In the genomic region with DNA sequence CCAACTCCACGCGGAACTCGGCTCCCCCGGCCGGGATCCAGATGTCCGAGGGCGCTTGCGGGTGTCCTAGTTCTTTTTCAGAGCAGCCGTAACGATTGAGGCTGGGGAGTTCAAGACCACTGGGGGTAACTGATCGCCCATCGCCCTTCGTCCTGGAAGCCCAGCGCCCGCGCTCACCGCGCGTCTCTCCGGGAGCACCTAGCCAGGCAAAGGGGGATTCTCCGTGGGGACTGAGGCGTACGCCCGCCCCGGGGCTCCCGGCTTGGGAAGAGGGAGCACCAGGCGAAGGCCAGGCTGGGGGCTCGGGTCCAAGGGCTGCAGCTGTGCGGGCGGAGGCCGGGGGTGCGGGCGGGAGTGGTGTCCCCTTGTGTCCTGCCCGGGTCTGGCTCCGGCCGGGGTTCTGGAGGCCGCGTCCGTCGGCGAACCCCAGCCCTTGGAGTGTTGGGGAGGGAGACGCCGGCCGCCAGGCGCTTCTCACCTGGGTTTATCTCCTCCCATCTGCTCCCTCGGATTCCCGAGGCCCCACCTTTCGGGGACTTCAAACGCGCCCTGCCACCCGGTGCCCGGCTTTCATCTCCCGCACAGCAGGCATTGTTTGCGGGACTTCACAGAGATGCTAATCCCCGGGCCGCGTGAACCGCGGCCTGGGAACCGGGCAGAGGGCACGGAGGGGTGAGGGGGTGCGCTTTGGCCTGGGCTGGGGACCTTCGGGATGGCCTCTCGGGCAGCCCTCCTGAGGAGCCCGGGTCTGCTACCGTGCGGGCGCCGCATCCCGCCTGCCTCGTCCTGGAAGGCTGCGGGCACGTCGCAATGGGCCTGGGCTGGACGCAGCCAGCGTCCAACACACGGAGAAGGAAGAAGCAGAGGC, we compare ENCODE assay signal across 22 cellular contexts. TPM values are rescaled to one million over a fixed set of nuclear protein-coding genes. Genes with fewer than 3 reads are reported as not detected.
DNase-seq lines count a peak whose midpoint lies in the region; ATAC-seq and TF ChIP-seq lines count a peak whose summit lies in the region.
"Had no signal": no experiment of that assay in that cellular context is flagged by ENCODE, and none has a peak within 500 bp of the region (broad histone marks: within the 10 kb centered on the region; RNA-seq: fewer than 3 reads in every experiment).

No MANE protein-coding gene starts in this region.

- intact Hi-C loops in vagina (cut with DNase I): no loop called here

- no peak overlapping the region for H3K27ac Mint-ChIP-seq in natural killer cell treated with Interleukin-12 subunit alpha and Interleukin-12 subunit beta and Interleukin-15 and Interleukin-18, amount 100 ng/mL, for 72 hours
- H3K27ac Mint-ChIP-seq: activated CD4-positive, alpha-beta T cell treated with anti-CD3 and anti-CD28 coated beads, Interleukin-2, amount 10 ng/mL, durations not matched to agents 7 days and 5 days; activated T-helper 2 cell treated with anti-CD3 and anti-CD28 coated beads, Interferon-gamma antibody, Interleukin-2, Interleukin-4, amounts not matched to agents 10 μg/mL and 5 μg/mL and 100 μg/mL, durations not matched to agents 14 hours and 24 hours and 36 hours; T-helper 1 cell treated with Interleukin-12 subunit alpha and Interleukin-12 subunit beta and Interleukin-4 antibody, amounts not matched to agents 30 μg/mL and 1 μg/mL, for 36 hours had no signal

- no peaks in the 10 kb centered on the region for H3K9me3 ChIP-seq in SK-N-MC (ENCODE audit: low read depth, low read length)
- H3K9me3 ChIP-seq in iPS-20b (ENCODE audit: insufficient read depth, low read depth, low read length): no peaks in the 10 kb centered on the region; the same call in 1 of the 2 replicates
- no peaks in the 10 kb centered on the region for H3K9me3 ChIP-seq in vagina
- H3K9me3 ChIP-seq: body of pancreas had no signal

- DNase-seq in GM20000 (ENCODE audit: low spot score) (peak; percentile 38), SK-N-MC (ENCODE audit: low read depth, low spot score) (no peak), retina (peak; percentile 47), glomerular visceral epithelial cell (ENCODE audit: extremely low spot score) (no peak), vagina (ENCODE audit: extremely low spot score in 2 of 2) (no peak), NCI-H1105 (lab: John Stamatoyannopoulos, UW) (no peak)
- DNase-seq in natural killer cell treated with Interleukin-12 subunit alpha and Interleukin-12 subunit beta and Interleukin-15 and Interleukin-18, amount 100 ng/mL, for 72 hours (ENCODE audit: low spot score): no peak
- DNase-seq: activated CD4-positive, alpha-beta T cell treated with anti-CD3 and anti-CD28 coated beads, Interleukin-2, amount 10 ng/mL, durations not matched to agents 7 days and 5 days; body of pancreas; DMS79 treated with DMSO at 0.1 percent for 48 hours; glutamatergic neuron; NCI-H1417; NCI-H2171; NCI-H774; OCI-M1; Right ventricle myocardium superior had no signal

- H3K4me1 ChIP-seq in iPS-20b (ENCODE audit: insufficient read depth, low read length): peaks cover 40% of the 10 kb centered on the region
- peaks cover 30% of the 10 kb centered on the region for H3K4me1 ChIP-seq in vagina

- H3K27me3 ChIP-seq in iPS-20b (ENCODE audit: insufficient read depth, low read length) (peaks cover 100% of the 10 kb centered on the region), vagina (peaks cover 42% of the 10 kb centered on the region)

- peaks cover 0 to 7% of the 10 kb centered on the region in 2 donors for H3K4me1 Mint-ChIP-seq in natural killer cell treated with Interleukin-12 subunit alpha and Interleukin-12 subunit beta and Interleukin-15 and Interleukin-18, amount 100 ng/mL, for 72 hours (ENCODE audit: low read depth in 2 of 2)
- H3K4me1 Mint-ChIP-seq: activated CD4-positive, alpha-beta T cell treated with anti-CD3 and anti-CD28 coated beads, Interleukin-2, amount 10 ng/mL, durations not matched to agents 7 days and 5 days had no signal

- no peaks in the 10 kb centered on the region for H3K36me3 Mint-ChIP-seq in natural killer cell treated with Interleukin-12 subunit alpha and Interleukin-12 subunit beta and Interleukin-15 and Interleukin-18, amount 100 ng/mL, for 72 hours

- H3K4me3 Mint-ChIP-seq in natural killer cell treated with Interleukin-12 subunit alpha and Interleukin-12 subunit beta and Interleukin-15 and Interleukin-18, amount 100 ng/mL, for 72 hours: no peak overlapping the region
- H3K4me3 Mint-ChIP-seq: activated CD4-positive, alpha-beta T cell treated with anti-CD3 and anti-CD28 coated beads, Interleukin-2, amount 10 ng/mL, durations not matched to agents 7 days and 5 days; T-helper 1 cell treated with Interleukin-12 subunit alpha and Interleukin-12 subunit beta and Interleukin-4 antibody, amounts not matched to agents 30 μg/mL and 1 μg/mL, for 36 hours had no signal

- H3K27me3 Mint-ChIP-seq in natural killer cell treated with Interleukin-12 subunit alpha and Interleukin-12 subunit beta and Interleukin-15 and Interleukin-18, amount 100 ng/mL, for 72 hours: peaks cover 40 to 57% of the 10 kb centered on the region in 2 donors

- H3K9ac ChIP-seq in SK-N-MC (ENCODE audit: insufficient read length) (no peak overlapping the region), iPS-20b (ENCODE audit: low read depth, low read length) (no peak overlapping the region)

- H3K9me3 Mint-ChIP-seq in natural killer cell treated with Interleukin-12 subunit alpha and Interleukin-12 subunit beta and Interleukin-15 and Interleukin-18, amount 100 ng/mL, for 72 hours: no peaks in the 10 kb centered on the region
- H3K9me3 Mint-ChIP-seq: activated T-helper 2 cell treated with anti-CD3 and anti-CD28 coated beads, Interferon-gamma antibody, Interleukin-2, Interleukin-4, amounts not matched to agents 10 μg/mL and 5 μg/mL and 100 μg/mL, durations not matched to agents 14 hours and 24 hours and 36 hours; T-helper 1 cell treated with Interleukin-12 subunit alpha and Interleukin-12 subunit beta and Interleukin-4 antibody, amounts not matched to agents 30 μg/mL and 1 μg/mL, for 36 hours had no signal

- no peak for TF ChIP-seq CTCF in GM20000 (IDR thresholded peaks at IDR 0.05; ENCODE audit: extremely low read depth, missing control alignments)
- TF ChIP-seq CTCF in vagina (IDR thresholded peaks at IDR 0.05): no peak

- TF ChIP-seq POLR2A in vagina (IDR thresholded peaks at IDR 0.05): no peak

- H3K4me3 ChIP-seq in SK-N-MC: peak overlapping the region; percentile 71
- peak overlapping the region; percentile 13; the same call in 1 of the 2 replicates for H3K4me3 ChIP-seq in iPS-20b (ENCODE audit: low read length)
- H3K4me3 ChIP-seq in vagina: no peak overlapping the region
- H3K4me3 ChIP-seq: body of pancreas, lung had no signal

- ATAC-seq in natural killer cell treated with Interleukin-12 subunit alpha and Interleukin-12 subunit beta and Interleukin-15 and Interleukin-18, amount 100 ng/mL, for 72 hours: no peak
- ATAC-seq: body of pancreas had no signal

- H3K36me3 ChIP-seq in SK-N-MC (ENCODE audit: insufficient read depth, low read length) (no peaks in the 10 kb centered on the region), iPS-20b (ENCODE audit: insufficient read depth, low read depth, low read length) (no peaks in the 10 kb centered on the region), vagina (no peaks in the 10 kb centered on the region)

- H3K27ac ChIP-seq in SK-N-MC (no peak overlapping the region), iPS-20b (ENCODE audit: low read length) (no peak overlapping the region), vagina (no peak overlapping the region)
- H3K27ac ChIP-seq: body of pancreas had no signal

RNA-seq across cellular contexts. Expression of a gene that starts 4.9 kb away (rescaled TPM):
- not detected for total RNA-seq in natural killer cell treated with Interleukin-12 subunit alpha and Interleukin-12 subunit beta and Interleukin-15 and Interleukin-18, amount 100 ng/mL, for 72 hours
- total RNA-seq in vagina: not detected
- total RNA-seq: activated CD4-positive, alpha-beta T cell treated with anti-CD3 and anti-CD28 coated beads, Interleukin-2, amount 10 ng/mL, durations not matched to agents 7 days and 5 days; activated T-helper 2 cell treated with anti-CD3 and anti-CD28 coated beads, Interferon-gamma antibody, Interleukin-2, Interleukin-4, amounts not matched to agents 10 μg/mL and 5 μg/mL and 100 μg/mL, durations not matched to agents 14 hours and 24 hours and 36 hours; body of pancreas; fibroblast of lung; lung; Right ventricle myocardium superior; urinary bladder had no signal

Comparison
In these comparisons a context has a peak if more than half of its experiments do, and no peak if none do; other contexts are left out.
1. DNase-seq: peak in GM20000 (single experiment) and retina (single experiment); none in SK-N-MC (single experiment), natural killer cell treated with Interleukin-12 subunit alpha and Interleukin-12 subunit beta and Interleukin-15 and Interleukin-18, amount 100 ng/mL, for 72 hours (single experiment), glomerular visceral epithelial cell (single experiment), vagina (0 of 2) and NCI-H1105 (single experiment).
2. H3K4me3 ChIP-seq: peak in SK-N-MC (single experiment) and iPS-20b (single experiment); none in vagina (0 of 2).